24 cellular contexts compared by ENCODE assay signal in genomic region chr13:20474515-20474914, GRCh38. TPM values are rescaled to one million over a fixed set of nuclear protein-coding genes. Genes with fewer than 3 reads are reported as not detected.
DNase-seq lines count a peak whose midpoint lies in the region; ATAC-seq and TF ChIP-seq lines count a peak whose summit lies in the region.
"Had no signal": no experiment of that assay in that cellular context is flagged by ENCODE, and none has a peak within 500 bp of the region (broad histone marks: within the 10 kb centered on the region; RNA-seq: fewer than 3 reads in every experiment).

No MANE protein-coding gene starts in this region.

- no peak overlapping the region for H3K4me3 Mint-ChIP-seq in activated T-cell treated with anti-CD3 and anti-CD28 coated beads, Interleukin-2, amount 50 U/mL, for 72 hours
- peak overlapping the region in 2 of 7 donors; percentile 22 to 56 for H3K4me3 Mint-ChIP-seq in CD8-positive, alpha-beta memory T cell
- H3K4me3 Mint-ChIP-seq in activated naive CD8-positive, alpha-beta T cell treated with anti-CD3 and anti-CD28 coated beads, Interleukin-2, amount 10 ng/mL, durations not matched to agents 7 days and 5 days: peak overlapping the region; percentile 83
- no peak overlapping the region for H3K4me3 Mint-ChIP-seq in T-helper 2 cell treated with Interferon-gamma antibody and Interleukin-4, amounts not matched to agents 5 μg/mL and 100 μg/mL, for 36 hours
- H3K4me3 Mint-ChIP-seq: mesothelial cell of epicardium, nephron progenitor cell had no signal

- H3K36me3 ChIP-seq in CD8-positive, alpha-beta memory T cell (ENCODE audit: insufficient read depth, low read length): no peaks in the 10 kb centered on the region
- no peaks in the 10 kb centered on the region for H3K36me3 ChIP-seq in neutrophil
- peaks cover 0 to 4% of the 10 kb centered on the region in 2 donors for H3K36me3 ChIP-seq in gastrocnemius medialis
- H3K36me3 ChIP-seq: pancreas, SJSA1, upper lobe of right lung had no signal

- peak overlapping the region; percentile 50 for H3K27ac Mint-ChIP-seq in activated T-cell treated with anti-CD3 and anti-CD28 coated beads, Interleukin-2, amount 50 U/mL, for 72 hours
- H3K27ac Mint-ChIP-seq in CD8-positive, alpha-beta memory T cell: peak overlapping the region in 6 of 8 donors; percentile 75 to 94 (median 84)
- H3K27ac Mint-ChIP-seq in activated naive CD8-positive, alpha-beta T cell treated with anti-CD3 and anti-CD28 coated beads, Interleukin-2, amount 10 ng/mL, durations not matched to agents 7 days and 5 days: no peak overlapping the region
- H3K27ac Mint-ChIP-seq in T-helper 2 cell treated with Interferon-gamma antibody and Interleukin-4, amounts not matched to agents 5 μg/mL and 100 μg/mL, for 36 hours: no peak overlapping the region
- H3K27ac Mint-ChIP-seq: mesothelial cell of epicardium, nephron progenitor cell had no signal

- TF ChIP-seq CTCF in neutrophil (IDR thresholded peaks at IDR 0.05): no peak
- no peak for TF ChIP-seq CTCF in gastrocnemius medialis (IDR thresholded peaks at IDR 0.05 in 4 of 5, conservative IDR thresholded peaks at IDR 0.05 in 1 of 5)

- no peak overlapping the region for H3K27ac ChIP-seq in CD8-positive, alpha-beta memory T cell (ENCODE audit: low read depth, low read length)
- H3K27ac ChIP-seq in neutrophil (peak overlapping the region; percentile 98), gastrocnemius medialis (no peak overlapping the region)
- H3K27ac ChIP-seq: left ventricle myocardium inferior, pancreas, SJSA1, upper lobe of right lung had no signal

- peaks cover 40% of the 10 kb centered on the region for H3K4me1 Mint-ChIP-seq in activated T-cell treated with anti-CD3 and anti-CD28 coated beads, Interleukin-2, amount 50 U/mL, for 72 hours (ENCODE audit: low read depth)
- H3K4me1 Mint-ChIP-seq in CD8-positive, alpha-beta memory T cell: peaks cover 29 to 52% (median 46%) of the 10 kb centered on the region in 3 donors
- peaks cover 18% of the 10 kb centered on the region for H3K4me1 Mint-ChIP-seq in activated naive CD8-positive, alpha-beta T cell treated with anti-CD3 and anti-CD28 coated beads, Interleukin-2, amount 10 ng/mL, durations not matched to agents 7 days and 5 days
- H3K4me1 Mint-ChIP-seq in T-helper 2 cell treated with Interferon-gamma antibody and Interleukin-4, amounts not matched to agents 5 μg/mL and 100 μg/mL, for 36 hours (ENCODE audit: low read depth): peaks cover 35% of the 10 kb centered on the region

- peaks cover 27% of the 10 kb centered on the region for H3K4me1 ChIP-seq in CD8-positive, alpha-beta memory T cell (ENCODE audit: insufficient read depth, low read length)
- H3K4me1 ChIP-seq in neutrophil (ENCODE audit: control insufficient read depth in 1 of 2, insufficient read depth in 1 of 2, low read depth in 1 of 2, low read length in 1 of 2) (peaks cover 58 to 65% of the 10 kb centered on the region in 2 experiments), gastrocnemius medialis (no peaks in the 10 kb centered on the region)
- H3K4me1 ChIP-seq: left ventricle myocardium inferior, upper lobe of right lung had no signal

- H3K9me3 Mint-ChIP-seq in activated T-cell treated with anti-CD3 and anti-CD28 coated beads, Interleukin-2, amount 50 U/mL, for 72 hours: no peaks in the 10 kb centered on the region
- H3K9me3 Mint-ChIP-seq in CD8-positive, alpha-beta memory T cell: no peaks in the 10 kb centered on the region
- H3K9me3 Mint-ChIP-seq in activated naive CD8-positive, alpha-beta T cell treated with anti-CD3 and anti-CD28 coated beads, Interleukin-2, amount 10 ng/mL, durations not matched to agents 7 days and 5 days: no peaks in the 10 kb centered on the region
- H3K9me3 Mint-ChIP-seq in T-helper 2 cell treated with Interferon-gamma antibody and Interleukin-4, amounts not matched to agents 5 μg/mL and 100 μg/mL, for 36 hours: no peaks in the 10 kb centered on the region
- H3K9me3 Mint-ChIP-seq: mesothelial cell of epicardium, nephron progenitor cell had no signal

- CTCF ChIA-PET in CD8-positive, alpha-beta memory T cell (lab: Charles Lee): interaction anchor here (1.1 kb wide), 1 partner anchor 20 kb away, joined by 3 read pairs; no protein-coding TSS in a partner anchor

- H3K36me3 Mint-ChIP-seq in activated T-cell treated with anti-CD3 and anti-CD28 coated beads, Interleukin-2, amount 50 U/mL, for 72 hours (ENCODE audit: insufficient read depth in 2 of 2): no peaks in the 10 kb centered on the region
- no peaks in the 10 kb centered on the region for H3K36me3 Mint-ChIP-seq in CD8-positive, alpha-beta memory T cell
- peaks cover 7% of the 10 kb centered on the region for H3K36me3 Mint-ChIP-seq in activated naive CD8-positive, alpha-beta T cell treated with anti-CD3 and anti-CD28 coated beads, Interleukin-2, amount 10 ng/mL, durations not matched to agents 7 days and 5 days
- H3K36me3 Mint-ChIP-seq in T-helper 2 cell treated with Interferon-gamma antibody and Interleukin-4, amounts not matched to agents 5 μg/mL and 100 μg/mL, for 36 hours (ENCODE audit: low read depth): no peaks in the 10 kb centered on the region

- no peak for ATAC-seq in activated T-cell treated with anti-CD3 and anti-CD28 coated beads, Interleukin-2, amount 50 U/mL, for 72 hours (replicated peaks in 1 of 2)
- no peak for ATAC-seq in activated naive CD8-positive, alpha-beta T cell treated with anti-CD3 and anti-CD28 coated beads, Interleukin-2, amount 10 ng/mL, durations not matched to agents 7 days and 5 days (ENCODE audit: low read depth)
- ATAC-seq in gastrocnemius medialis: no peak
- ATAC-seq: pancreas, upper lobe of right lung had no signal

- H3K9me3 ChIP-seq in CD8-positive, alpha-beta memory T cell (ENCODE audit: low read length): no peaks in the 10 kb centered on the region
- H3K9me3 ChIP-seq in neutrophil (no peaks in the 10 kb centered on the region), gastrocnemius medialis (no peaks in the 10 kb centered on the region)
- H3K9me3 ChIP-seq: left ventricle myocardium inferior, pancreas, SJSA1, upper lobe of right lung had no signal

- H3K27me3 Mint-ChIP-seq in activated T-cell treated with anti-CD3 and anti-CD28 coated beads, Interleukin-2, amount 50 U/mL, for 72 hours (ENCODE audit: low read depth): no peaks in the 10 kb centered on the region
- peaks cover 0 to 3% of the 10 kb centered on the region in 2 donors for H3K27me3 Mint-ChIP-seq in CD8-positive, alpha-beta memory T cell
- H3K27me3 Mint-ChIP-seq in activated naive CD8-positive, alpha-beta T cell treated with anti-CD3 and anti-CD28 coated beads, Interleukin-2, amount 10 ng/mL, durations not matched to agents 7 days and 5 days: no peaks in the 10 kb centered on the region
- H3K27me3 Mint-ChIP-seq in T-helper 2 cell treated with Interferon-gamma antibody and Interleukin-4, amounts not matched to agents 5 μg/mL and 100 μg/mL, for 36 hours (ENCODE audit: low read depth): no peaks in the 10 kb centered on the region

- in situ Hi-C loops in gastrocnemius medialis (cut with MboI; ENCODE audit: low sequenced_read_pairs in 4 of 4): no loop called here

- POLR2A ChIA-PET in CD8-positive, alpha-beta memory T cell (lab: Charles Lee): no interaction called here
- POLR2A ChIA-PET in activated naive CD8-positive, alpha-beta T cell treated with anti-CD3 and anti-CD28 coated beads, Interleukin-2, amount 10 ng/mL, durations not matched to agents 7 days and 5 days (lab: Charles Lee): no interaction called here

- DNase-seq in activated T-cell treated with anti-CD3 and anti-CD28 coated beads, Interleukin-2, amount 50 U/mL, for 72 hours: no peak
- no peak for DNase-seq in activated T-cell treated with anti-CD3 and anti-CD28 coated beads, Interleukin-2, amount 50 U/mL, for 1 hour
- no peak for DNase-seq in CD8-positive, alpha-beta memory T cell
- DNase-seq in activated naive CD8-positive, alpha-beta T cell treated with anti-CD3 and anti-CD28 coated beads, Interleukin-2, amount 10 ng/mL, durations not matched to agents 7 days and 5 days: no peak
- DNase-seq in gastrocnemius medialis (no peak), activated gamma-delta T cell treated with Interleukin-2 at 50 U/mL for 16 hours (no peak)
- no peak for DNase-seq in T-helper 2 cell treated with Interferon-gamma antibody and Interleukin-4, amounts not matched to agents 5 μg/mL and 100 μg/mL, for 36 hours (ENCODE audit: low spot score)
- DNase-seq: activated CD4-positive, alpha-beta T cell treated with anti-CD3 and anti-CD28 coated beads for 1 hour; activated effector memory CD4-positive, alpha-beta T cell treated with Interleukin-2 at 50 U/mL for 16 hours; amniotic stem cell; effector CD4-positive, alpha-beta T cell; glutamatergic neuron; islet precursor cell; left ventricle myocardium inferior; NCI-H1436; NCI-H2081 treated with DMSO at 0.1 percent for 48 hours; NCI-H226; nephron progenitor cell; pancreas; small intestine; upper lobe of right lung had no signal

- no peak overlapping the region for H3K4me3 ChIP-seq in CD8-positive, alpha-beta memory T cell (ENCODE audit: low read length)
- H3K4me3 ChIP-seq in neutrophil (ENCODE audit: low read depth in 1 of 2, low read length in 1 of 2): peak overlapping the region in 1 of 2 experiments; percentile 45
- H3K4me3 ChIP-seq in gastrocnemius medialis: no peak overlapping the region
- H3K4me3 ChIP-seq: left ventricle myocardium inferior, pancreas, SJSA1, upper lobe of right lung had no signal

- no peaks in the 10 kb centered on the region for H3K27me3 ChIP-seq in CD8-positive, alpha-beta memory T cell (ENCODE audit: insufficient read depth, low read length, poor library complexity, severe bottlenecking)
- no peaks in the 10 kb centered on the region for H3K27me3 ChIP-seq in neutrophil
- H3K27me3 ChIP-seq in gastrocnemius medialis: no peaks in the 10 kb centered on the region
- H3K27me3 ChIP-seq: pancreas, SJSA1, upper lobe of right lung had no signal

- no peak for TF ChIP-seq POLR2A in gastrocnemius medialis (IDR thresholded peaks at IDR 0.05)

- intact Hi-C loops in gastrocnemius medialis (cut with DNase I; ENCODE audit: low total_unique reads): no loop called here

RNA-seq across cellular contexts. Expression of gene CRYL1, which starts 51.1 kb away (rescaled TPM):
- 10 to 100 TPM; 15.7 to 16.7 TPM for total RNA-seq in activated T-cell treated with anti-CD3 and anti-CD28 coated beads, Interleukin-2, amount 50 U/mL, for 72 hours
- total RNA-seq in CD8-positive, alpha-beta memory T cell: 1 to 10 TPM; 7.2 to 7.8 TPM
- polyA plus RNA-seq in CD8-positive, alpha-beta memory T cell: 36.1 TPM
- 10 to 100 TPM; 14.9 to 16.5 TPM for total RNA-seq in activated naive CD8-positive, alpha-beta T cell treated with anti-CD3 and anti-CD28 coated beads, Interleukin-2, amount 10 ng/mL, durations not matched to agents 7 days and 5 days
- total RNA-seq in gastrocnemius medialis: 10 to 100 TPM; 11.0 to 17.4 (median 15.7) TPM

Comparison
In these comparisons a context has a peak if more than half of its experiments do, and no peak if none do; other contexts are left out.
1. H3K27ac Mint-ChIP-seq: peak in activated T-cell treated with anti-CD3 and anti-CD28 coated beads, Interleukin-2, amount 50 U/mL, for 72 hours (single experiment) and CD8-positive, alpha-beta memory T cell (6 of 8); none in activated naive CD8-positive, alpha-beta T cell treated with anti-CD3 and anti-CD28 coated beads, Interleukin-2, amount 10 ng/mL, durations not matched to agents 7 days and 5 days (single experiment) and T-helper 2 cell treated with Interferon-gamma antibody and Interleukin-4, amounts not matched to agents 5 μg/mL and 100 μg/mL, for 36 hours (single experiment).